Comparison of ENCODE assay signal across 7 cellular contexts in genomic region chr2:10378189-10378588, GRCh38.
DNase-seq lines count a peak whose midpoint lies in the region; ATAC-seq and TF ChIP-seq lines count a peak whose summit lies in the region.

No MANE protein-coding gene starts in this region.

- H3K4me3 ChIP-seq in neural progenitor cell (no peak overlapping the region), lower lobe of right lung (no peak overlapping the region)

- H3K4me3 Mint-ChIP-seq in neural progenitor cell = no peak overlapping the region

- no peaks in the 10 kb centered on the region for H3F3A ChIP-seq in neural progenitor cell (ENCODE audit: low read depth)

- no peaks in the 10 kb centered on the region for H3K79me2 ChIP-seq in neural progenitor cell (ENCODE audit: low read depth)

- no peaks in the 10 kb centered on the region for H3K36me3 Mint-ChIP-seq in neural progenitor cell

- H3K36me3 ChIP-seq in neural progenitor cell (no peaks in the 10 kb centered on the region), lower lobe of right lung (peaks cover 3% of the 10 kb centered on the region)

- H3K9me3 Mint-ChIP-seq in neural progenitor cell = no peaks in the 10 kb centered on the region

- H4K20me1 ChIP-seq in neural progenitor cell (ENCODE audit: low read depth) = no peaks in the 10 kb centered on the region

- no peak for TF ChIP-seq CTCF in neural progenitor cell (IDR thresholded peaks at IDR 0.05)
- TF ChIP-seq CTCF in lower lobe of right lung (IDR thresholded peaks at IDR 0.05) = no peak

- no peaks in the 10 kb centered on the region for H3K9me3 ChIP-seq in neural progenitor cell (ENCODE audit: low read depth)
- H3K9me3 ChIP-seq in lower lobe of right lung = no peaks in the 10 kb centered on the region

- no peak overlapping the region for H2AFZ ChIP-seq in neural progenitor cell (replicated peaks)

- DNase-seq in NCI-H774 (lab: John Stamatoyannopoulos, UW) = peak; percentile 34
- DNase-seq in neural progenitor cell (ENCODE audit: low spot score) = no peak
- DNase-seq in lower lobe of right lung = no peak
- no peak for DNase-seq in AG08396 (ENCODE audit: low spot score)
- no peak for DNase-seq in HK-2 (ENCODE audit: unreplicated experiment)

- H3K27ac ChIP-seq in neural progenitor cell (no peak overlapping the region), lower lobe of right lung (no peak overlapping the region)

- intact Hi-C loops in lower lobe of right lung (cut with DNase I) = no loop called here

- H3K27me3 ChIP-seq in neural progenitor cell (no peaks in the 10 kb centered on the region), lower lobe of right lung (ENCODE audit: low read depth) (no peaks in the 10 kb centered on the region)

- H3K4me1 ChIP-seq in neural progenitor cell (peaks cover 19% of the 10 kb centered on the region), lower lobe of right lung (peaks cover 68% of the 10 kb centered on the region)

- H3K4me1 Mint-ChIP-seq in neural progenitor cell = peaks cover 60% of the 10 kb centered on the region

- H3K4me2 ChIP-seq in neural progenitor cell = no peak overlapping the region

- H3K27me3 Mint-ChIP-seq in neural progenitor cell (ENCODE audit: insufficient read depth, low read depth) = peaks cover 3% of the 10 kb centered on the region

- peak overlapping the region; percentile 8 for H3K27ac Mint-ChIP-seq in neural progenitor cell

- peak; percentile 68 for ATAC-seq in GM19023 (IDR thresholded peaks at IDR 0.05; ENCODE audit: unreplicated experiment)
- peak; percentile 80 for ATAC-seq in HG02840 (IDR thresholded peaks at IDR 0.05; ENCODE audit: low FRiP score, unreplicated experiment)
- ATAC-seq in lower lobe of right lung = no peak

- no peak overlapping the region for H3K9ac ChIP-seq in neural progenitor cell

Comparison
In these comparisons a context has a peak if more than half of its experiments do, and no peak if none do; other contexts are left out.
1. ATAC-seq: peak in GM19023 (single experiment) and HG02840 (single experiment); none in lower lobe of right lung (0 of 2).